In genomic region chr5:64147849-64148441, GRCh38 we compare ENCODE assay signal across 8 cellular contexts. TPM values are rescaled to one million over a fixed set of nuclear protein-coding genes. Genes with fewer than 3 reads are reported as not detected.
DNase-seq lines count a peak whose midpoint lies in the region; ATAC-seq and TF ChIP-seq lines count a peak whose summit lies in the region.

No MANE protein-coding gene starts in this region.

- H3K27me3 ChIP-seq in hepatocyte = no peaks in the 10 kb centered on the region

- H2AFZ ChIP-seq in hepatocyte = peak overlapping the region; percentile 34

- H3K4me1 ChIP-seq in hepatocyte (ENCODE audit: insufficient read depth) = peaks cover 4% of the 10 kb centered on the region

- no peaks in the 10 kb centered on the region for H3K79me2 ChIP-seq in hepatocyte

- H3K4me3 ChIP-seq in AG10803 (ENCODE audit: low read length) (no peak overlapping the region), LNCaP clone FGC (ENCODE audit: low read depth, low read length) (no peak overlapping the region), hepatocyte (no peak overlapping the region)

- no peaks in the 10 kb centered on the region for H3K9me3 ChIP-seq in hepatocyte (ENCODE audit: low read depth)

- no peak overlapping the region for H3K27ac ChIP-seq in hepatocyte

- no peaks in the 10 kb centered on the region for H3K36me3 ChIP-seq in hepatocyte (replicated peaks; ENCODE audit: insufficient read depth, low read depth)

- H3K4me2 ChIP-seq in hepatocyte = peak overlapping the region; percentile 44

- TF ChIP-seq CTCF in AG10803 (conservative IDR thresholded peaks at IDR 0.05; ENCODE audit: low read length) = peak; percentile 83
- peak; percentile 90 for TF ChIP-seq CTCF in LNCaP clone FGC (IDR thresholded peaks at IDR 0.05; ENCODE audit: control insufficient read depth, extremely low read depth, insufficient read depth)
- TF ChIP-seq CTCF in hepatocyte (IDR thresholded peaks at IDR 0.05; ENCODE audit: poor library complexity) = peak; percentile 87

- no peaks in the 10 kb centered on the region for H4K20me1 ChIP-seq in hepatocyte (ENCODE audit: insufficient read depth, poor library complexity, severe bottlenecking)

- WGBS in hepatocyte (ENCODE audit: low lambda C conversion rate, missing lambda C conversion rate) = 14% methylated on average over 7 of the region's 7 CpGs

- DNase-seq in AG10803 (ENCODE audit: low read depth) = peak; percentile 40
- peak; percentile 15 for DNase-seq in LNCaP clone FGC (ENCODE audit: low read depth)
- DNase-seq in anterior cingulate cortex (lab: John Stamatoyannopoulos, UW) = peak in 51 of 58 donors; percentile 2 to 76 (median 24)
- DNase-seq in hepatocyte (ENCODE audit: low spot score) = peak; percentile 74
- DNase-seq in smooth muscle cell of the brain vasculature (ENCODE audit: low read depth, low spot score) = peak; percentile 13
- DNase-seq in activated naive CD4-positive, alpha-beta T cell (lab: John Stamatoyannopoulos, UW) = no peak

- ATAC-seq in GM18508 (IDR thresholded peaks at IDR 0.05; ENCODE audit: insufficient read depth, unreplicated experiment) = peak; percentile 46
- no peak for ATAC-seq in GM19397 (IDR thresholded peaks at IDR 0.05; ENCODE audit: unreplicated experiment)

- no peaks in the 10 kb centered on the region for H3K9me2 ChIP-seq in hepatocyte (replicated peaks; ENCODE audit: insufficient read depth)

RNA-seq across cellular contexts. Expression of gene RNF180, which starts 17.7 kb away (rescaled TPM):
- 4.4 and 4.7 TPM in 2 replicates for total RNA-seq in hepatocyte
- polyA plus RNA-seq in hepatocyte = 3.0 and 4.0 TPM in 2 replicates

Comparison
In these comparisons a context has a peak if more than half of its experiments do, and no peak if none do; other contexts are left out.
1. DNase-seq: peak in AG10803 (single experiment), LNCaP clone FGC (single experiment), anterior cingulate cortex (51 of 58), hepatocyte (single experiment) and smooth muscle cell of the brain vasculature (single experiment); none in activated naive CD4-positive, alpha-beta T cell (0 of 4).
2. Peak in every context shown above with its lines, with median percentiles within 50 percentile points of each other: CTCF ChIP-seq.